In the genomic region with DNA sequence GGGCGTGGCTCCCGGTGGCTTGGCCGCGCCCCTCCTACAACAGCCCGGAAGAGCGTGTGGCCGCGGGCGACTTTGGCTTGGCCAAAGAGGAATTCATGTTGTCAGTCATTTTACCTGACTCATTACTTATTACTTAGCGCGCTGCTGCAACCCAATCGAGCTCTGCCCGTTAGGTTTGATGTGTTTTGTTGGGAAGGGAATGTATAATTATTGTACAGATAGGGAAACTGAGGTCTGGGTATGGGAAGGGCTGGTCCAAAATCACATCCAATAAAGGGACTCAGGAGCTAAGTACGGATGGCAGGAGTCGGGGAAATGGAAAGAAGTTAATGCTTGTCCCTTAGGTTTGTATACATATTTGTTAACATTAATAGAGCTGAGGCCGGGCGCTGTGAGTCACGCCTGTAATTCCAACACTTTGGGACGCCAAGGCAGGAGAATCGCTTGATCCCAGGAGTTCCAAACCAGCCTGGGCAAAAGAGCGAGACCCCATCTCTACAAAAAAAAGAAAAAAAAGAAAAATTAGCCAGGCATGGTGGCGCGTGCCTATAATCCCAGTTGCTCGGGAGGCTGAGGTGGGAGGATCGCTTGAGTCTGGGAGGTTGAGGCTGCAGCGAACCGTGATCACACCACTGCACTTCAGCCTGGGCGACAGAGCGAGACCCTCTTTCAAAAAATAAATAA, we compare ENCODE assay signal across 8 cellular contexts. TPM values are rescaled to one million over a fixed set of nuclear protein-coding genes. Genes with fewer than 3 reads are reported as not detected.
A peak's percentile ranks its signal among the peaks of the same experiment; 100 is the strongest.
DNase-seq lines count a peak whose midpoint lies in the region; TF ChIP-seq lines count a peak whose summit lies in the region.

No MANE protein-coding gene starts in this region.

- peak overlapping the region; percentile 92 for H3K4me2 ChIP-seq in mesendoderm (ENCODE audit: low read length)

- H3K9ac ChIP-seq in mesendoderm (ENCODE audit: low read length), result peak overlapping the region; percentile 84

- H3K4me1 ChIP-seq in breast epithelium, result no peaks in the 10 kb centered on the region
- peaks cover 2% of the 10 kb centered on the region for H3K4me1 ChIP-seq in mesendoderm (ENCODE audit: control insufficient read depth, low read depth, low read length)

- no CpG with 5 or more reads among the region's 29 CpGs for WGBS in mesendoderm (ENCODE audit: extremely low coverage, insufficient coverage, low lambda C conversion rate)

- no peak overlapping the region for H2BK5ac ChIP-seq in mesendoderm (ENCODE audit: low read length)

- H3K27me3 ChIP-seq in breast epithelium (no peaks in the 10 kb centered on the region), mesendoderm (ENCODE audit: insufficient read depth, low read length, poor library complexity) (no peaks in the 10 kb centered on the region)

- peaks cover 2% of the 10 kb centered on the region for H3K36me3 ChIP-seq in breast epithelium
- H3K36me3 ChIP-seq in mesendoderm (ENCODE audit: control insufficient read depth, insufficient read depth, low read length), result peaks cover 4% of the 10 kb centered on the region

- no peak for TF ChIP-seq CTCF in breast epithelium (IDR thresholded peaks at IDR 0.05)

- peak overlapping the region; percentile 97 to 100 for H3K27ac ChIP-seq in breast epithelium
- H3K27ac ChIP-seq in mesendoderm (ENCODE audit: low read depth, low read length), result no peak overlapping the region

- H3K79me2 ChIP-seq in mesendoderm (ENCODE audit: control insufficient read depth, insufficient read depth, low read length), result peaks cover 3% of the 10 kb centered on the region

- no peak overlapping the region for H2BK15ac ChIP-seq in mesendoderm (replicated peaks; ENCODE audit: low read depth)

- H2BK120ac ChIP-seq in mesendoderm (ENCODE audit: low read depth, low read length), result no peak overlapping the region

- peaks cover 12% of the 10 kb centered on the region for H3K79me1 ChIP-seq in mesendoderm (ENCODE audit: low read length)

- H3K56ac ChIP-seq in mesendoderm (ENCODE audit: low read length), result peak overlapping the region; percentile 93

- H3K4me3 ChIP-seq in breast epithelium (peak overlapping the region; percentile 74 to 99 (median 94)), mesendoderm (ENCODE audit: low read length) (peak overlapping the region; percentile 51)

- no peak overlapping the region for H2AK5ac ChIP-seq in mesendoderm (ENCODE audit: low read length)

- no peak overlapping the region for H4K8ac ChIP-seq in mesendoderm (ENCODE audit: low read depth, low read length)

- intact Hi-C loops in breast epithelium (cut with DNase I; ENCODE audit: low total_unique reads), result no loop called here

- no peak overlapping the region for H3K23ac ChIP-seq in mesendoderm (ENCODE audit: low read length)

- no peak overlapping the region for H3K4ac ChIP-seq in mesendoderm (ENCODE audit: low read depth, low read length)

- H3K9me3 ChIP-seq in breast epithelium, result no peaks in the 10 kb centered on the region

- no peak overlapping the region for H3K18ac ChIP-seq in mesendoderm (ENCODE audit: low read length)

- DNase-seq in SKM-1 treated with dmso at 0.1 percent for 144 hours (lab: John Stamatoyannopoulos, UW; ENCODE audit: unreplicated experiment) (peak; percentile 90), SKM-1 (lab: John Stamatoyannopoulos, UW; ENCODE audit: unreplicated experiment) (no peak), NCI-H460 (ENCODE audit: extremely low read depth, low read depth) (peak; percentile 95), breast epithelium (ENCODE audit: low spot score in 2 of 2) (no peak), mesendoderm (no peak), DMS153 (lab: John Stamatoyannopoulos, UW) (no peak), NCI-H187 treated with DMSO at 0.1 percent for 48 hours (lab: John Stamatoyannopoulos, UW) (no peak)
- DNase-seq in activated CD4-positive, alpha-beta T cell treated with anti-CD3 and anti-CD28 coated beads, Interleukin-2, amount 50 U/mL, for 4 hours, result no peak

- H4K5ac ChIP-seq in mesendoderm (ENCODE audit: low read length), result no peak overlapping the region

- no peak for TF ChIP-seq POLR2A in breast epithelium (IDR thresholded peaks at IDR 0.05)

RNA-seq across cellular contexts. Expression of a gene that starts 0.6 kb away (rescaled TPM):
- total RNA-seq in NCI-H460 (2014; rRNA removed; shearing (Covaris generic)), result 13.8 and 16.3 TPM in 2 replicates
- 38.7 and 43.6 TPM in 2 replicates for polyA plus RNA-seq in NCI-H460 (2014; cell fraction: nucleus; rRNA removed)
- total RNA-seq in breast epithelium, result 10 to 100 TPM; 12.6 to 25.9 (median 20.6) TPM
- polyA plus RNA-seq in mesendoderm (2013, experiment 1 of 2), result 10.9 TPM
- 10.4 TPM for polyA plus RNA-seq in mesendoderm (2013, experiment 2 of 2)

RNA-seq across cellular contexts. Expression of a gene that starts 36.1 kb away (rescaled TPM):
- not detected in 2 replicates for total RNA-seq in NCI-H460 (2014; rRNA removed; shearing (Covaris generic))
- polyA plus RNA-seq in NCI-H460 (2014; cell fraction: nucleus; rRNA removed), result not detected in 2 replicates
- 1 to 10 TPM in 2 of 3 donors, under 1 TPM in 1; 0.98 to 7.8 (median 5.9) TPM for total RNA-seq in breast epithelium
- polyA plus RNA-seq in mesendoderm (2013, experiment 1 of 2), result 6.3 TPM
- 6.2 TPM for polyA plus RNA-seq in mesendoderm (2013, experiment 2 of 2)

RNA-seq across cellular contexts. Expression of a gene that starts 38.2 kb away (rescaled TPM):
- 10.7 and 13.2 TPM in 2 replicates for total RNA-seq in NCI-H460 (2014; rRNA removed; shearing (Covaris generic))
- 6.3 and 8.9 TPM in 2 replicates for polyA plus RNA-seq in NCI-H460 (2014; cell fraction: nucleus; rRNA removed)
- total RNA-seq in breast epithelium, result 10 to 100 TPM; 28.2 to 40.2 (median 30.8) TPM
- polyA plus RNA-seq in mesendoderm (2013, experiment 1 of 2), result 21.6 TPM
- 20.1 TPM for polyA plus RNA-seq in mesendoderm (2013, experiment 2 of 2)

RNA-seq across cellular contexts. Expression of a gene that starts 56.4 kb away (rescaled TPM):
- total RNA-seq in NCI-H460 (2014; rRNA removed; shearing (Covaris generic)), result not detected in 2 replicates
- 0.28 TPM in 1 of 2 replicates, not detected in the other for polyA plus RNA-seq in NCI-H460 (2014; cell fraction: nucleus; rRNA removed)
- under 1 TPM in 1 of 3 donors, not detected in 2; 0.33 TPM for total RNA-seq in breast epithelium
- polyA plus RNA-seq in mesendoderm (2013, experiment 1 of 2), result 20.5 TPM
- polyA plus RNA-seq in mesendoderm (2013, experiment 2 of 2), result 21.4 TPM

Comparison
In these comparisons a context has a peak if more than half of its experiments do, and no peak if none do; other contexts are left out.
1. DNase-seq: peak in SKM-1 treated with dmso at 0.1 percent for 144 hours (single experiment) and NCI-H460 (single experiment); none in SKM-1 (single experiment), breast epithelium (0 of 2), mesendoderm (single experiment), DMS153 (single experiment), NCI-H187 treated with DMSO at 0.1 percent for 48 hours (single experiment) and activated CD4-positive, alpha-beta T cell treated with anti-CD3 and anti-CD28 coated beads, Interleukin-2, amount 50 U/mL, for 4 hours (0 of 2).